ENCODE assay signal across 21 cellular contexts in the genomic region with DNA sequence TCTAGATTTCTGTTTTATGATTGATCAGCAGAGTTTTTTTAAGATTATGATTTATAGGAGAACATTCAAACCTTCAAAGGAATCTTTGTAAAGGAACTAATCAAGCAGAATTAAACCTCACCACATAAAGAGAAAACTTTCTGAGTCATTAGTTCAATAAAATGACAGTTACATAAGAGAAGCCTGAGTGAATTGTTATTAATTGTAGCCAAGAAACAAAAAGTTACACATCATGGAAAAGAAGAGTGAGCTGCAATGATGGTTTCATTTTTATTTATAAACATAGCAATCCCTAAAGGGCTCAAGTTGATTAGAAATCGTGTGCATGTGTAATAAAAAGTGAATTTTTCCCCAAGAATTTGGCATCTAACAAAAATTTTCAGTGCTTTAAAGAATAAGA.
"Had no signal": no experiment of that assay in that cellular context is flagged by ENCODE, and none has a peak within 500 bp of the region (broad histone marks: within the 10 kb centered on the region; RNA-seq: fewer than 3 reads in every experiment).

No MANE protein-coding gene starts in this region.

- H3K27ac ChIP-seq: body of pancreas, dorsolateral prefrontal cortex, heart left ventricle, neutrophil, sigmoid colon, tibial artery had no signal

- H3K9me3 ChIP-seq: body of pancreas, gastroesophageal sphincter, heart left ventricle, neutrophil, sigmoid colon, tibial artery, uterus had no signal

- ATAC-seq: activated CD8-positive, alpha-beta T cell treated with anti-CD3 and anti-CD28 coated beads for 36 hours; body of pancreas; gastroesophageal sphincter; heart left ventricle; natural killer cell; pancreas had no signal

- H3K9me3 Mint-ChIP-seq: activated CD4-positive, alpha-beta T cell treated with anti-CD3 and anti-CD28 coated beads, Interleukin-2, amount 10 ng/mL, durations not matched to agents 24 days and 14 days; activated CD8-positive, alpha-beta T cell treated with anti-CD3 and anti-CD28 coated beads for 36 hours; activated naive CD8-positive, alpha-beta T cell treated with anti-CD3 and anti-CD28 coated beads, Interleukin-2, amount 10 ng/mL, durations not matched to agents 7 days and 5 days; activated T-cell treated with anti-CD3 and anti-CD28 coated beads, Interleukin-2, amount 50 U/mL, for 24 hours; activated T-helper 2 cell treated with anti-CD3 and anti-CD28 coated beads, Interferon-gamma antibody, Interleukin-2, Interleukin-4, amounts not matched to agents 10 μg/mL and 5 μg/mL and 100 μg/mL, durations not matched to agents 14 hours and 24 hours and 36 hours had no signal

- H3K27me3 ChIP-seq: body of pancreas, dorsolateral prefrontal cortex, gastroesophageal sphincter, heart left ventricle, neutrophil, pancreas, sigmoid colon, tibial artery, uterus had no signal

- H3K4me1 ChIP-seq: tibial artery had no signal

- H3K36me3 ChIP-seq: gastroesophageal sphincter, heart left ventricle, neutrophil, pancreas, sigmoid colon, tibial artery, uterus had no signal

- H3K4me3 Mint-ChIP-seq: activated CD4-positive, alpha-beta T cell treated with anti-CD3 and anti-CD28 coated beads, Interleukin-2, amount 10 ng/mL, durations not matched to agents 24 days and 14 days; activated CD8-positive, alpha-beta T cell treated with anti-CD3 and anti-CD28 coated beads for 36 hours; activated naive CD8-positive, alpha-beta T cell treated with anti-CD3 and anti-CD28 coated beads, Interleukin-2, amount 10 ng/mL, durations not matched to agents 7 days and 5 days; activated T-cell treated with anti-CD3 and anti-CD28 coated beads, Interleukin-2, amount 50 U/mL, for 24 hours; natural killer cell had no signal

- H3K36me3 Mint-ChIP-seq: activated naive CD8-positive, alpha-beta T cell treated with anti-CD3 and anti-CD28 coated beads, Interleukin-2, amount 10 ng/mL, durations not matched to agents 7 days and 5 days; natural killer cell had no signal

- H3K4me1 Mint-ChIP-seq: activated CD4-positive, alpha-beta T cell treated with anti-CD3 and anti-CD28 coated beads, Interleukin-2, amount 10 ng/mL, durations not matched to agents 24 days and 14 days; activated naive CD8-positive, alpha-beta T cell treated with anti-CD3 and anti-CD28 coated beads, Interleukin-2, amount 10 ng/mL, durations not matched to agents 7 days and 5 days; natural killer cell had no signal

- H3K27me3 Mint-ChIP-seq: activated CD4-positive, alpha-beta T cell treated with anti-CD3 and anti-CD28 coated beads, Interleukin-2, amount 10 ng/mL, durations not matched to agents 24 days and 14 days; activated CD8-positive, alpha-beta T cell treated with anti-CD3 and anti-CD28 coated beads for 36 hours; activated T-cell treated with anti-CD3 and anti-CD28 coated beads, Interleukin-2, amount 50 U/mL, for 24 hours had no signal

- H3K27ac Mint-ChIP-seq: activated CD4-positive, alpha-beta T cell treated with anti-CD3 and anti-CD28 coated beads, Interleukin-2, amount 10 ng/mL, durations not matched to agents 24 days and 14 days; activated CD8-positive, alpha-beta T cell treated with anti-CD3 and anti-CD28 coated beads for 36 hours; activated naive CD8-positive, alpha-beta T cell treated with anti-CD3 and anti-CD28 coated beads, Interleukin-2, amount 10 ng/mL, durations not matched to agents 7 days and 5 days; activated T-cell treated with anti-CD3 and anti-CD28 coated beads, Interleukin-2, amount 50 U/mL, for 24 hours; activated T-helper 2 cell treated with anti-CD3 and anti-CD28 coated beads, Interferon-gamma antibody, Interleukin-2, Interleukin-4, amounts not matched to agents 10 μg/mL and 5 μg/mL and 100 μg/mL, durations not matched to agents 14 hours and 24 hours and 36 hours; natural killer cell had no signal

- H3K4me3 ChIP-seq: body of pancreas, dorsolateral prefrontal cortex, gastroesophageal sphincter, heart left ventricle, pancreas, sigmoid colon, tibial artery, uterus had no signal

- DNase-seq: activated CD4-positive, alpha-beta T cell treated with anti-CD3 and anti-CD28 coated beads, Interleukin-2, amount 10 ng/mL, durations not matched to agents 24 days and 14 days; activated CD8-positive, alpha-beta T cell treated with anti-CD3 and anti-CD28 coated beads for 36 hours; activated naive CD4-positive, alpha-beta T cell treated with Interleukin-2 at 50 U/mL for 16 hours; activated naive CD8-positive, alpha-beta T cell treated with anti-CD3 and anti-CD28 coated beads, Interleukin-2, amount 10 ng/mL, durations not matched to agents 7 days and 5 days; activated T-cell treated with anti-CD3 and anti-CD28 coated beads, Interleukin-2, amount 50 U/mL, for 24 hours; body of pancreas; central memory CD4-positive, alpha-beta T cell; dorsolateral prefrontal cortex; heart left ventricle; natural killer cell; pancreas; sigmoid colon; stimulated activated CD8-positive, alpha-beta memory T cell treated with anti-CD3 and anti-CD28 coated beads, Interleukin-4, amount 100 ng/mL, for 48 hours; stimulated activated naive CD4-positive, alpha-beta T cell; substantia nigra; T1000; tibial artery; uterus had no signal
